8 cellular contexts compared by ENCODE assay signal in genomic region chr7:152675761-152676636, GRCh38. TPM values are rescaled to one million over a fixed set of nuclear protein-coding genes. Genes with fewer than 3 reads are reported as not detected.
DNase-seq lines count a peak whose midpoint lies in the region; ATAC-seq and TF ChIP-seq lines count a peak whose summit lies in the region.

Gene XRCC2, minus strand, starts transcription at chr7:152676141. Its CDS starts 62 bp downstream, at chr7:152676079.

- H3K27ac ChIP-seq in liver (ENCODE audit: low read depth in 1 of 2, low read length in 2 of 2) = peak within 1 kb of the TSS; percentile 66 to 77

- H3K36me3 ChIP-seq in liver (ENCODE audit: control insufficient read depth in 4 of 4, insufficient read depth in 3 of 4, low read depth in 1 of 4, low read length in 3 of 4) = no peaks in the 10 kb centered on the region

- DNase-seq in CD1c-positive myeloid dendritic cell (ENCODE audit: extremely low spot score) (peak; percentile 98), NCI-H748 treated with DMSO at 0.1 percent for 48 hours (lab: John Stamatoyannopoulos, UW) (peak; percentile 89), dermis blood vessel endothelial cell (peak; percentile 93)
- peak; percentile 92 to 98 for DNase-seq in activated CD4-positive, alpha-beta T cell treated with anti-CD3 and anti-CD28 coated beads, Interleukin-2, amount 50 U/mL, for 24 hours (ENCODE audit: low read depth in 1 of 2, low spot score in 1 of 2)
- peak; percentile 95 for DNase-seq in stimulated activated CD4-positive, alpha-beta T cell treated with anti-CD3 and anti-CD28 coated beads, Interleukin-4, amount 100 ng/mL, for 1 hour

- H3K27me3 ChIP-seq in liver (ENCODE audit: control insufficient read depth in 4 of 4, insufficient read depth in 4 of 4, low read length in 3 of 4) = no peaks in the 10 kb centered on the region

- peaks cover 0 to 2% (median 0%) of the 10 kb centered on the region in 4 donors for H3K9me3 ChIP-seq in liver (ENCODE audit: control insufficient read depth in 4 of 4, low read length in 3 of 4)

- peak within 1 kb of the TSS; percentile 43 to 70 (median 65) for H3K4me3 ChIP-seq in liver (ENCODE audit: low read depth in 1 of 3, low read length in 3 of 3)

- peak; percentile 45 to 46 for TF ChIP-seq RAD21 in liver (IDR thresholded peaks at IDR 0.05)

- peaks cover 3 to 10% (median 9%) of the 10 kb centered on the region in 4 donors for H3K4me1 ChIP-seq in liver (ENCODE audit: control insufficient read depth in 4 of 4, insufficient read depth in 4 of 4, low read length in 3 of 4)

- 3% methylated on average over 62 of the region's 62 CpGs for WGBS in liver

- H3K9ac ChIP-seq in liver (ENCODE audit: low read depth in 1 of 2, low read length in 2 of 2) = peak within 1 kb of the TSS; percentile 59 to 98

- ATAC-seq in GM19397 (IDR thresholded peaks at IDR 0.05; ENCODE audit: unreplicated experiment) = peak; percentile 95
- ATAC-seq in HG03565 (IDR thresholded peaks at IDR 0.05; ENCODE audit: unreplicated experiment) = peak; percentile 90

- no peak for TF ChIP-seq CTCF in liver (IDR thresholded peaks at IDR 0.05; ENCODE audit: low read depth, low read length, missing input control)

TF ChIP-seq in liver, 16 proteins besides CTCF, POLR2A, EP300 and RAD21:
- TF ChIP-seq HNF4G (IDR thresholded peaks at IDR 0.05) = no peak
- peak; percentile 23 for TF ChIP-seq SP1 (IDR thresholded peaks at IDR 0.05)
- TF ChIP-seq MAX (IDR thresholded peaks at IDR 0.05) = no peak
- TF ChIP-seq GABPA (IDR thresholded peaks at IDR 0.05 in 1 of 2, conservative IDR thresholded peaks at IDR 0.05 in 1 of 2) = peak in 1 of 2 donors; percentile 79
- TF ChIP-seq YY1 (IDR thresholded peaks at IDR 0.05) = peak; percentile 73
- peak; percentile 10 for TF ChIP-seq ATF3 (IDR thresholded peaks at IDR 0.05)
- no peak for TF ChIP-seq HNF4A (conservative IDR thresholded peaks at IDR 0.05)
- peak; percentile 27 to 62 for TF ChIP-seq EGR1 (IDR thresholded peaks at IDR 0.05; ENCODE audit: low read depth in 2 of 2)
- TF ChIP-seq FOXA1 (IDR thresholded peaks at IDR 0.05) = peak; percentile 18
- peak; percentile 44 for TF ChIP-seq REST (IDR thresholded peaks at IDR 0.05)
TF ChIP-seq in liver: peak in this region for 7.

RNA-seq across cellular contexts. Expression of gene XRCC2, which starts in this region (rescaled TPM):
- total RNA-seq in dermis blood vessel endothelial cell (3.1 and 7.0 TPM in 2 replicates), liver (1 to 10 TPM in 1 of 2 donors, under 1 TPM in 1; 0.33 to 6.2 TPM)
- polyA plus RNA-seq in liver = under 1 TPM; 0.08 to 0.13 TPM

Comparison
In these comparisons a context has a peak if more than half of its experiments do, and no peak if none do; other contexts are left out.
1. Peak in every context shown above with its lines: DNase-seq, ATAC-seq, H3K4me3 ChIP-seq and H3K27ac ChIP-seq.